ENCODE assay signal across 22 cellular contexts in genomic region chr18:37419866-37420265, GRCh38.
"Had no signal": no experiment of that assay in that cellular context is flagged by ENCODE, and none has a peak within 500 bp of the region (broad histone marks: within the 10 kb centered on the region; RNA-seq: fewer than 3 reads in every experiment).

No MANE protein-coding gene starts in this region.

- H3K4me3 Mint-ChIP-seq: effector memory CD8-positive, alpha-beta T cell; immature natural killer cell; naive B cell; nephron; stimulated activated memory B cell treated with anti-CD40 and anti-IgM and Interleukin-4, amounts not matched to agents 10 μg/mL and 1 μg/mL and 100 μg/mL, for 72 hours had no signal

- H3K36me3 ChIP-seq: lower lobe of right lung, neural progenitor cell, ovary, sigmoid colon, spleen, thoracic aorta, tibial nerve, upper lobe of left lung had no signal

- DNase-seq: cortex of kidney; effector memory CD8-positive, alpha-beta T cell; hypothalamus; immature natural killer cell; left ventricle myocardium superior; lower lobe of right lung; naive B cell; ovary; posterior cingulate gyrus; psoas muscle; right cardiac atrium; sigmoid colon; spleen; stimulated activated CD4-positive, alpha-beta T cell treated with anti-CD3 and anti-CD28 coated beads, Interleukin-4, amount 100 ng/mL, for 4 hours; stimulated activated naive CD8-positive, alpha-beta T cell treated with anti-CD3 and anti-CD28 coated beads, Interleukin-15, Interleukin-2, amounts not matched to agents 100 U/mL and 50 U/mL, for 24 hours; upper lobe of left lung had no signal

- H3K9me3 Mint-ChIP-seq: effector memory CD8-positive, alpha-beta T cell; immature natural killer cell; nephron; neural progenitor cell had no signal

- H3K27ac ChIP-seq: lower lobe of right lung, neural progenitor cell, ovary, psoas muscle, sigmoid colon, skin epidermis, spleen, thoracic aorta, tibial nerve, upper lobe of left lung had no signal

- H3K4me2 ChIP-seq: neural progenitor cell had no signal

- H3K4me1 Mint-ChIP-seq: immature natural killer cell; naive B cell; stimulated activated memory B cell treated with anti-CD40 and anti-IgM and Interleukin-4, amounts not matched to agents 10 μg/mL and 1 μg/mL and 100 μg/mL, for 72 hours had no signal

- H3K27me3 ChIP-seq: neural progenitor cell, ovary, sigmoid colon, tibial nerve, upper lobe of left lung had no signal

- H3K9me3 ChIP-seq: lower lobe of right lung, ovary, psoas muscle, sigmoid colon, spleen, thoracic aorta, tibial nerve, upper lobe of left lung had no signal

- H2AFZ ChIP-seq: neural progenitor cell had no signal

- H3K27ac Mint-ChIP-seq: effector memory CD8-positive, alpha-beta T cell; immature natural killer cell; naive B cell; nephron; neural progenitor cell; stimulated activated memory B cell treated with anti-CD40 and anti-IgM and Interleukin-4, amounts not matched to agents 10 μg/mL and 1 μg/mL and 100 μg/mL, for 72 hours had no signal

- H3K4me3 ChIP-seq: lower lobe of right lung, neural progenitor cell, ovary, psoas muscle, sigmoid colon, skin epidermis, spleen, thoracic aorta, tibial nerve, upper lobe of left lung had no signal

- ATAC-seq: effector memory CD8-positive, alpha-beta T cell; left ventricle myocardium superior; lower lobe of right lung; psoas muscle; right cardiac atrium; stimulated activated memory B cell treated with anti-CD40 and anti-IgM and Interleukin-4, amounts not matched to agents 10 μg/mL and 1 μg/mL and 100 μg/mL, for 72 hours; stimulated activated naive CD8-positive, alpha-beta T cell treated with anti-CD3 and anti-CD28 coated beads, Interleukin-15, Interleukin-2, amounts not matched to agents 100 U/mL and 50 U/mL, for 24 hours had no signal

- H3K4me1 ChIP-seq: lower lobe of right lung, psoas muscle, sigmoid colon, spleen, tibial nerve, upper lobe of left lung had no signal

- H3K9ac ChIP-seq: neural progenitor cell had no signal
